Comparison of ENCODE assay signal across 1 cellular context in the genomic region with DNA sequence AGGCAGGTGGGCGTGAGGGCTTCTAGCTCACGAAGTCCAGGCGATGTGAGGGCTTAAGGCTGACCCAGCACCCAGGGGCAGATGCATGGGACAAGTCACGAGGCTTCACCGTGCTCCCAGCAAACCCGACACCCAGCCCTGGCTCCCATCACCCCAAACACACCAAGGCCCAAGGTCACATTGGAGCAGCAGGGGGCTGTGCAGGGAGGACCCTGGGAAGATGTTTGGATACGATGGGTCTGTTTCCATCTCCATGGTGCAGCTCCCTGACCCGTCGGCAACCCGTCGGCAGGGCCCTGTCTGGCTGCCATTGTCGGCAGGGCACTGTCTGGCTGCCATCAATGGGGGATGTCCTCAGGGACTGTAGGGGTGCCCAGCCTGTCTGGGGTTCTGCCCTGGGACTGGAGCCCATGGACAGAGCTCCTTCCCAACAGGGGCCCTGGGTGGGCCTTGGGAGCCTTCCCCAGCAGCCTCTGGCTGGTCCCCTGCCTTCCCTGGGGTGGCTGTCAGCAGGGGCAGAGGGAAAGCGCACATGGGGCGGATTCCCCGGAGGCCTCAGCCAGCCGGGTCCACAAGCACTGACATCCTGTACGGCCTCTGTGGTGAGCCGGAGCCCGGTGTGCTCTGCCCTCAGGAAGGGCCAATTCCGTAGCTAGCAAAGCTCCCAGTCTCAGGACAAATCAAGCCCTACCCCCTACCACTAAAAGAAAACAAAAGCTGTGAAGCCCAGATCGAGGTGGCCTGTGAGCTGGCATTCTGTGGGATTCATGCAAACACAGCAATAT.
TF ChIP-seq lines count a peak whose summit lies in the region.

No MANE protein-coding gene starts in this region.

TF ChIP-seq in GM23338, 12 proteins besides CTCF, POLR2A, EP300 and RAD21:
- TF ChIP-seq, protein P1, sequence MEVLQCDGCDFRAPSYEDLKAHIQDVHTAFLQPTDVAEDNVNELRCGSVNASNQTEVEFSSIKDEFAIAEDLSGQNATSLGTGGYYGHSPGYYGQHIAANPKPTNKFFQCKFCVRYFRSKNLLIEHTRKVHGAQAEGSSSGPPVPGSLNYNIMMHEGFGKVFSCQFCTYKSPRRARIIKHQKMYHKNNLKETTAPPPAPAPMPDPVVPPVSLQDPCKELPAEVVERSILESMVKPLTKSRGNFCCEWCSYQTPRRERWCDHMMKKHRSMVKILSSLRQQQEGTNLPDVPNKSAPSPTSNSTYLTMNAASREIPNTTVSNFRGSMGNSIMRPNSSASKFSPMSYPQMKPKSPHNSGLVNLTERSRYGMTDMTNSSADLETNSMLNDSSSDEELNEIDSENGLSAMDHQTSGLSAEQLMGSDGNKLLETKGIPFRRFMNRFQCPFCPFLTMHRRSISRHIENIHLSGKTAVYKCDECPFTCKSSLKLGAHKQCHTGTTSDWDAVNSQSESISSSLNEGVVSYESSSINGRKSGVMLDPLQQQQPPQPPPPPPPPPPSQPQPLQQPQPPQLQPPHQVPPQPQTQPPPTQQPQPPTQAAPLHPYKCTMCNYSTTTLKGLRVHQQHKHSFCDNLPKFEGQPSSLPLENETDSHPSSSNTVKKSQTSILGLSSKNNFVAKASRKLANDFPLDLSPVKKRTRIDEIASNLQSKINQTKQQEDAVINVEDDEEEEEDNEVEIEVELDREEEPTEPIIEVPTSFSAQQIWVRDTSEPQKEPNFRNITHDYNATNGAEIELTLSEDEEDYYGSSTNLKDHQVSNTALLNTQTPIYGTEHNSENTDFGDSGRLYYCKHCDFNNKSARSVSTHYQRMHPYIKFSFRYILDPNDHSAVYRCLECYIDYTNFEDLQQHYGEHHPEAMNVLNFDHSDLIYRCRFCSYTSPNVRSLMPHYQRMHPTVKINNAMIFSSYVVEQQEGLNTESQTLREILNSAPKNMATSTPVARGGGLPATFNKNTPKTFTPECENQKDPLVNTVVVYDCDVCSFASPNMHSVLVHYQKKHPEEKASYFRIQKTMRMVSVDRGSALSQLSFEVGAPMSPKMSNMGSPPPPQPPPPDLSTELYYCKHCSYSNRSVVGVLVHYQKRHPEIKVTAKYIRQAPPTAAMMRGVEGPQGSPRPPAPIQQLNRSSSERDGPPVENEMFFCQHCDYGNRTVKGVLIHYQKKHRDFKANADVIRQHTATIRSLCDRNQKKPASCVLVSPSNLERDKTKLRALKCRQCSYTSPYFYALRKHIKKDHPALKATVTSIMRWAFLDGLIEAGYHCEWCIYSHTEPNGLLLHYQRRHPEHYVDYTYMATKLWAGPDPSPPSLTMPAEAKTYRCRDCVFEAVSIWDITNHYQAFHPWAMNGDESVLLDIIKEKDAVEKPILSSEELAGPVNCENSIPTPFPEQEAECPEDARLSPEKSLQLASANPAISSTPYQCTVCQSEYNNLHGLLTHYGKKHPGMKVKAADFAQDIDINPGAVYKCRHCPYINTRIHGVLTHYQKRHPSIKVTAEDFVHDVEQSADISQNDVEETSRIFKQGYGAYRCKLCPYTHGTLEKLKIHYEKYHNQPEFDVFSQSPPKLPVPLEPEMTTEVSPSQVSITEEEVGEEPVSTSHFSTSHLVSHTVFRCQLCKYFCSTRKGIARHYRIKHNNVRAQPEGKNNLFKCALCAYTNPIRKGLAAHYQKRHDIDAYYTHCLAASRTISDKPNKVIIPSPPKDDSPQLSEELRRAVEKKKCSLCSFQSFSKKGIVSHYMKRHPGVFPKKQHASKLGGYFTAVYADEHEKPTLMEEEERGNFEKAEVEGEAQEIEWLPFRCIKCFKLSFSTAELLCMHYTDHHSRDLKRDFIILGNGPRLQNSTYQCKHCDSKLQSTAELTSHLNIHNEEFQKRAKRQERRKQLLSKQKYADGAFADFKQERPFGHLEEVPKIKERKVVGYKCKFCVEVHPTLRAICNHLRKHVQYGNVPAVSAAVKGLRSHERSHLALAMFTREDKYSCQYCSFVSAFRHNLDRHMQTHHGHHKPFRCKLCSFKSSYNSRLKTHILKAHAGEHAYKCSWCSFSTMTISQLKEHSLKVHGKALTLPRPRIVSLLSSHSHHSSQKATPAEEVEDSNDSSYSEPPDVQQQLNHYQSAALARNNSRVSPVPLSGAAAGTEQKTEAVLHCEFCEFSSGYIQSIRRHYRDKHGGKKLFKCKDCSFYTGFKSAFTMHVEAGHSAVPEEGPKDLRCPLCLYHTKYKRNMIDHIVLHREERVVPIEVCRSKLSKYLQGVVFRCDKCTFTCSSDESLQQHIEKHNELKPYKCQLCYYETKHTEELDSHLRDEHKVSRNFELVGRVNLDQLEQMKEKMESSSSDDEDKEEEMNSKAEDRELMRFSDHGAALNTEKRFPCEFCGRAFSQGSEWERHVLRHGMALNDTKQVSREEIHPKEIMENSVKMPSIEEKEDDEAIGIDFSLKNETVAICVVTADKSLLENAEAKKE (CRISPR knock-in tag; IDR thresholded peaks at IDR 0.05): no peak
- TF ChIP-seq EZH2phosphoT487 (IDR thresholded peaks at IDR 0.05; ENCODE audit: unreplicated experiment): no peak
- no peak for TF ChIP-seq POLR2AphosphoS5 (IDR thresholded peaks at IDR 0.05; ENCODE audit: low read depth)
- no peak for TF ChIP-seq CREB1 (CRISPR knock-in tag; IDR thresholded peaks at IDR 0.05; ENCODE audit: low read depth)
- TF ChIP-seq ZNF114 (CRISPR knock-in tag; IDR thresholded peaks at IDR 0.05): no peak
